Comparison of ENCODE assay signal across 19 cellular contexts in genomic region chr10:84543077-84543476, GRCh38.
DNase-seq lines count a peak whose midpoint lies in the region; ATAC-seq and TF ChIP-seq lines count a peak whose summit lies in the region.
"Had no signal": no experiment of that assay in that cellular context is flagged by ENCODE, and none has a peak within 500 bp of the region (broad histone marks: within the 10 kb centered on the region; RNA-seq: fewer than 3 reads in every experiment).

No MANE protein-coding gene starts in this region.

- no peak overlapping the region for H2BK120ac ChIP-seq in trophoblast cell (ENCODE audit: insufficient read depth, low read length, poor library complexity)

- ATAC-seq in stimulated activated memory B cell treated with anti-CD40 and anti-IgM and Interleukin-4, amounts not matched to agents 10 μg/mL and 1 μg/mL and 100 μg/mL, for 72 hours = no peak
- ATAC-seq in HG02852 (IDR thresholded peaks at IDR 0.05; ENCODE audit: unreplicated experiment) = no peak

- POLR2A ChIA-PET in HEK293 (lab: Yijun Ruan, JAX) = no interaction called here

- no peak overlapping the region for H2AFZ ChIP-seq in trophoblast cell (ENCODE audit: insufficient read depth, low read length, poor library complexity)

- H3K4me2 ChIP-seq in trophoblast cell (ENCODE audit: low read length) = peak overlapping the region; percentile 38

- no peak overlapping the region for H2BK12ac ChIP-seq in trophoblast cell (ENCODE audit: low read length)

- no peak overlapping the region for H4K91ac ChIP-seq in trophoblast cell (ENCODE audit: low read depth, low read length)

- no peak overlapping the region for H3K9ac ChIP-seq in trophoblast cell (ENCODE audit: low read length)

- no peaks in the 10 kb centered on the region for H3K4me1 ChIP-seq in HEK293 (ENCODE audit: control insufficient read depth, insufficient read depth, low read length)
- H3K4me1 ChIP-seq in trophoblast cell (ENCODE audit: control insufficient read depth in 1 of 2, insufficient read depth in 2 of 2, low read length in 2 of 2) = peaks cover 22 to 23% of the 10 kb centered on the region in 2 experiments

- H3K27me3 ChIP-seq in trophoblast cell (ENCODE audit: insufficient read depth, low read length) = no peaks in the 10 kb centered on the region
- H3K27me3 ChIP-seq: vagina had no signal

- peak overlapping the region in 2 of 5 experiments; percentile 2 to 39 for H3K4me3 Mint-ChIP-seq in brain
- no peak overlapping the region for H3K4me3 Mint-ChIP-seq in stimulated activated memory B cell treated with anti-CD40 and anti-IgM and Interleukin-4, amounts not matched to agents 10 μg/mL and 1 μg/mL and 100 μg/mL, for 72 hours

- CTCF ChIA-PET in HEK293 (lab: Yijun Ruan, JAX) = interaction anchor here (0.6 to 10.3 kb wide), 5 partner anchors 8 to 278 kb away, joined by 3 to 291 read pairs (median 4); no protein-coding TSS in a partner anchor

- no peaks in the 10 kb centered on the region for H3K79me1 ChIP-seq in trophoblast cell (ENCODE audit: low read length)

- peak overlapping the region in 3 of 5 experiments; percentile 8 to 89 (median 51) for H3K27ac Mint-ChIP-seq in brain
- no peak overlapping the region for H3K27ac Mint-ChIP-seq in stimulated activated memory B cell treated with anti-CD40 and anti-IgM and Interleukin-4, amounts not matched to agents 10 μg/mL and 1 μg/mL and 100 μg/mL, for 72 hours

- TF ChIP-seq CTCF in HEK293 (tag by site-specific recombination; IDR thresholded peaks at IDR 0.05) = no peak
- TF ChIP-seq CTCF in brain (conservative IDR thresholded peaks at IDR 0.05) = no peak

- no peak overlapping the region for H2AK5ac ChIP-seq in trophoblast cell (ENCODE audit: low read length)

- DNase-seq in NCI-H2171 (lab: John Stamatoyannopoulos, UW) (peak; percentile 50), trophoblast cell (peak; percentile 89 to 97), GOT3 (lab: John Stamatoyannopoulos, UW) (no peak)
- DNase-seq: activated CD4-positive, alpha-beta T cell treated with anti-CD3 and anti-CD28 coated beads for 48 hours; activated effector memory CD4-positive, alpha-beta T cell treated with Interleukin-2 at 50 U/mL for 16 hours; adrenal gland; COR-L47; GF-D8; Kasumi-1; left ventricle myocardium inferior; NCI-H69; stimulated activated CD4-positive, alpha-beta T cell treated with anti-CD3 and anti-CD28 coated beads, Interleukin-4, amount 100 ng/mL, for 1 hour had no signal

- H3K27ac ChIP-seq in HEK293 (ENCODE audit: extremely low read depth, low read depth, low read length) = no peak overlapping the region
- H3K27ac ChIP-seq in trophoblast cell (ENCODE audit: low read depth, low read length) = no peak overlapping the region
- H3K27ac ChIP-seq: adrenal gland, esophagus muscularis mucosa, left ventricle myocardium inferior, skin epidermis, vagina had no signal

- H3K9me3 Mint-ChIP-seq in brain = peaks cover 0 to 3% (median 0%) of the 10 kb centered on the region in 5 experiments
- no peaks in the 10 kb centered on the region for H3K9me3 Mint-ChIP-seq in stimulated activated memory B cell treated with anti-CD40 and anti-IgM and Interleukin-4, amounts not matched to agents 10 μg/mL and 1 μg/mL and 100 μg/mL, for 72 hours

- no peak overlapping the region for H4K8ac ChIP-seq in trophoblast cell (ENCODE audit: low read depth, low read length)

- no peak overlapping the region for H3K18ac ChIP-seq in trophoblast cell (ENCODE audit: low read length)

- H3K36me3 ChIP-seq in HEK293 (ENCODE audit: control insufficient read depth in 2 of 2, insufficient read depth in 1 of 2, low read length in 2 of 2) = no peaks in the 10 kb centered on the region
- no peaks in the 10 kb centered on the region for H3K36me3 ChIP-seq in trophoblast cell (ENCODE audit: control insufficient read depth in 1 of 2, insufficient read depth in 2 of 2, low read length in 2 of 2)
- H3K36me3 ChIP-seq: adrenal gland, esophagus muscularis mucosa, left ventricle myocardium inferior, vagina had no signal

- peaks cover 48% of the 10 kb centered on the region for H3K4me1 Mint-ChIP-seq in brain
- peaks cover 5% of the 10 kb centered on the region for H3K4me1 Mint-ChIP-seq in stimulated activated memory B cell treated with anti-CD40 and anti-IgM and Interleukin-4, amounts not matched to agents 10 μg/mL and 1 μg/mL and 100 μg/mL, for 72 hours

- H2BK5ac ChIP-seq in trophoblast cell (ENCODE audit: low read depth, low read length, poor library complexity) = no peak overlapping the region

- H3K79me2 ChIP-seq in trophoblast cell (ENCODE audit: control insufficient read depth, insufficient read depth, low read length, poor library complexity) = no peaks in the 10 kb centered on the region

- no peak overlapping the region for H4K12ac ChIP-seq in trophoblast cell (ENCODE audit: low read depth, low read length)

- no peak overlapping the region for H3K23ac ChIP-seq in trophoblast cell (ENCODE audit: low read length)

- H3K9me3 ChIP-seq in HEK293 (ENCODE audit: control insufficient read depth, insufficient read depth, low read depth, low read length) (no peaks in the 10 kb centered on the region), trophoblast cell (ENCODE audit: insufficient read depth, low read depth, low read length) (peaks cover 4% of the 10 kb centered on the region)
- H3K9me3 ChIP-seq: adrenal gland, esophagus muscularis mucosa, left ventricle myocardium inferior, vagina had no signal

- no peak overlapping the region for H3K4me3 ChIP-seq in HEK293 (ENCODE audit: low read depth, low read length)
- H3K4me3 ChIP-seq in trophoblast cell (ENCODE audit: low read depth, low read length) = no peak overlapping the region
- H3K4me3 ChIP-seq: adrenal gland, esophagus muscularis mucosa, left ventricle myocardium inferior, skin epidermis, vagina had no signal

- H3K14ac ChIP-seq in trophoblast cell (ENCODE audit: low read length) = no peak overlapping the region

- no peak overlapping the region for H3K4ac ChIP-seq in trophoblast cell (ENCODE audit: low read depth, low read length)

- H3K27me3 Mint-ChIP-seq in brain = peaks cover 4% of the 10 kb centered on the region
- H3K27me3 Mint-ChIP-seq in stimulated activated memory B cell treated with anti-CD40 and anti-IgM and Interleukin-4, amounts not matched to agents 10 μg/mL and 1 μg/mL and 100 μg/mL, for 72 hours = peaks cover 27% of the 10 kb centered on the region

- H3K36me3 Mint-ChIP-seq in brain = no peaks in the 10 kb centered on the region
- H3K36me3 Mint-ChIP-seq in stimulated activated memory B cell treated with anti-CD40 and anti-IgM and Interleukin-4, amounts not matched to agents 10 μg/mL and 1 μg/mL and 100 μg/mL, for 72 hours = no peaks in the 10 kb centered on the region

- no CpG with 5 or more reads among the region's 12 CpGs for WGBS in trophoblast cell (ENCODE audit: extremely low coverage, insufficient coverage, insufficient read length)

TF ChIP-seq in HEK293, 187 proteins besides CTCF, POLR2A, EP300 and RAD21 (continues in another document):
- TF ChIP-seq ZFP3 (tag by site-specific recombination; IDR thresholded peaks at IDR 0.05; ENCODE audit: low read depth) (no peak), ZNF16 (tag by site-specific recombination; IDR thresholded peaks at IDR 0.05; ENCODE audit: low read depth) (no peak)
- TF ChIP-seq, protein P1, sequence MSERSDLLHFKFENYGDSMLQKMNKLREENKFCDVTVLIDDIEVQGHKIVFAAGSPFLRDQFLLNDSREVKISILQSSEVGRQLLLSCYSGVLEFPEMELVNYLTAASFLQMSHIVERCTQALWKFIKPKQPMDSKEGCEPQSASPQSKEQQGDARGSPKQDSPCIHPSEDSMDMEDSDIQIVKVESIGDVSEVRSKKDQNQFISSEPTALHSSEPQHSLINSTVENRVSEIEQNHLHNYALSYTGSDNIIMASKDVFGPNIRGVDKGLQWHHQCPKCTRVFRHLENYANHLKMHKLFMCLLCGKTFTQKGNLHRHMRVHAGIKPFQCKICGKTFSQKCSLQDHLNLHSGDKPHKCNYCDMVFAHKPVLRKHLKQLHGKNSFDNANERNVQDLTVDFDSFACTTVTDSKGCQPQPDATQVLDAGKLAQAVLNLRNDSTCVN (tag by site-specific recombination; optimal IDR thresholded peaks at IDR 0.05) = no peak
- TF ChIP-seq, protein P2, sequence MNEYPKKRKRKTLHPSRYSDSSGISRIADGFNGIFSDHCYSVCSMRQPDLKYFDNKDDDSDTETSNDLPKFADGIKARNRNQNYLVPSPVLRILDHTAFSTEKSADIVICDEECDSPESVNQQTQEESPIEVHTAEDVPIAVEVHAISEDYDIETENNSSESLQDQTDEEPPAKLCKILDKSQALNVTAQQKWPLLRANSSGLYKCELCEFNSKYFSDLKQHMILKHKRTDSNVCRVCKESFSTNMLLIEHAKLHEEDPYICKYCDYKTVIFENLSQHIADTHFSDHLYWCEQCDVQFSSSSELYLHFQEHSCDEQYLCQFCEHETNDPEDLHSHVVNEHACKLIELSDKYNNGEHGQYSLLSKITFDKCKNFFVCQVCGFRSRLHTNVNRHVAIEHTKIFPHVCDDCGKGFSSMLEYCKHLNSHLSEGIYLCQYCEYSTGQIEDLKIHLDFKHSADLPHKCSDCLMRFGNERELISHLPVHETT (tag by site-specific recombination; IDR thresholded peaks at IDR 0.05) = no peak
